In the genomic region with DNA sequence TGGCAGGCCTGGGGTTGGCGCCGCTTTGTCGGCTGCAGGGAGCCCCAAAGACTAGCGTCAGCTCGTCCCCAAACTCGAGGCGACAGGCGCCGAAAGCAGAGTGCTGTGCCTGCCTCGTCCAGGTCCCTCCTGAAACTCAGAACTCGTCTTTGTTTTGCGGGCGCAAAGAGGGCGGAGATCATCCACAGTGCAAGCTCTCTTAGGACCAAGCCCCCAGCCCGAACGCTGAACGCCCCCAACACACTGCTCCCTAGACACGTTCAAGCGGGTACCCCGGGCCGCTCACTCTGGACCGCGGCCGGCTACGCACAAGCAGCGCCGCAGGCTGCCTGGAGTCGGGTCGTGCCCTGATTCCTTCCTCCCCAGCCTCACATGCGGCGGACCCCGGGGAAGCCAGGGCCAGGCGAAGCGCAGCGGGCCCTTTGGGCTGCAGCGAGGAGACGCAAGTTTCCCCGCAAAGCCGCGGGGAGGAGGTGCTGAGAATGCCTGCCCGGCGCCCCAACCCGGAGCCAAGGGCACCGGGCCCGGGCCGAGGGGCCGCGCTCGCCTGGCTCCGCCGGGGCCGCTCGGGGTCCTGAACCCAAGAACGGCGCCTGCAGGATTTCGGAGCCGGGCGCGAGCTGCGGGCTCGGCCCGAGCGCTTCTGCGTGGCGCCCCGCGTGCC, we compare ENCODE assay signal across 12 cellular contexts. TPM values are rescaled to one million over a fixed set of nuclear protein-coding genes. Genes with fewer than 3 reads are reported as not detected.
A peak's percentile ranks its signal among the peaks of the same experiment; 100 is the strongest.
DNase-seq lines count a peak whose midpoint lies in the region; ATAC-seq and TF ChIP-seq lines count a peak whose summit lies in the region.
"Had no signal": no experiment of that assay in that cellular context is flagged by ENCODE, and none has a peak within 500 bp of the region (broad histone marks: within the 10 kb centered on the region; RNA-seq: fewer than 3 reads in every experiment).

No MANE protein-coding gene starts in this region.

- CTCF ChIA-PET in PC-3 (lab: Charles Lee), result interaction anchor here (0.7 to 1.0 kb wide), 2 partner anchors 122 to 238 kb away, joined by 3 read pairs; no protein-coding TSS in a partner anchor

- H3K9me3 ChIP-seq in PC-3 (ENCODE audit: low read length) (no peaks in the 10 kb centered on the region), esophagus squamous epithelium (no peaks in the 10 kb centered on the region)

- H3K9me2 ChIP-seq in PC-3 (replicated peaks; ENCODE audit: low read length), result no peaks in the 10 kb centered on the region

- no TSS peak for BruUV-seq in PC-3 (replicated peaks; lab: Mats Ljungman, UMichigan)

- no peaks in the 10 kb centered on the region for H3F3A ChIP-seq in PC-3 (ENCODE audit: low read length, unreplicated experiment)

- H3K79me2 ChIP-seq in PC-3 (ENCODE audit: low read length), result 0 out of 2 replicates have a peak, but pooled peaks cover 8% of the 10 kb centered on the region

- TF ChIP-seq POLR2A in esophagus squamous epithelium (IDR thresholded peaks at IDR 0.05), result no peak

- peak overlapping the region; percentile 85 for H2AFZ ChIP-seq in PC-3 (ENCODE audit: low read length)

- intact Hi-C loops in PC-3 (cut with micrococcal nuclease) (loop anchor here (2.0 to 5.0 kb wide), 3 partner anchors 104 to 501 kb away; no protein-coding TSS in a partner anchor), esophagus squamous epithelium (cut with DNase I) (no loop called here)

- H3K4me3 ChIP-seq in PC-3 (ENCODE audit: low read length) (peak overlapping the region; percentile 73), esophagus squamous epithelium (peak overlapping the region; percentile 31 to 62 (median 45))
- H3K4me3 ChIP-seq: SK-N-MC had no signal

- no peak overlapping the region for H3K9ac ChIP-seq in PC-3 (ENCODE audit: low read length)

- no peak for TF ChIP-seq CTCF in PC-3 (conservative IDR thresholded peaks at IDR 0.05; ENCODE audit: low read depth, low read length)
- TF ChIP-seq CTCF in esophagus squamous epithelium (IDR thresholded peaks at IDR 0.05), result no peak

- ATAC-seq in PC-3 (peak; percentile 25), GM19324 (IDR thresholded peaks at IDR 0.05; ENCODE audit: low FRiP score, unreplicated experiment) (no peak)

- H3K4me1 ChIP-seq in PC-3 (ENCODE audit: insufficient read depth, low read length) (no peaks in the 10 kb centered on the region), esophagus squamous epithelium (peaks cover 15 to 25% (median 17%) of the 10 kb centered on the region in 3 donors)

- H3K27me3 ChIP-seq in PC-3 (ENCODE audit: low read length), result no peaks in the 10 kb centered on the region
- H3K27me3 ChIP-seq in esophagus squamous epithelium, result peaks cover 0 to 88% (median 7%) of the 10 kb centered on the region in 4 donors

- peak overlapping the region; percentile 93 for H3K4me2 ChIP-seq in PC-3 (ENCODE audit: low read length)

- 0 to 1% methylated on average over 7 to 17 of the region's 67 CpGs for WGBS in esophagus squamous epithelium, 2 donors

- POLR2A ChIA-PET in PC-3 (lab: Charles Lee; ENCODE audit: unreplicated experiment), result interaction anchor here (0.6 kb wide), 1 partner anchor 259 kb away, joined by 3 read pairs; no protein-coding TSS in a partner anchor

- DNase-seq in DMS 273 (lab: John Stamatoyannopoulos, UW; ENCODE audit: unreplicated experiment) (peak; percentile 72), DMS 273 treated with DMSO at 0.1 percent for 48 hours (lab: John Stamatoyannopoulos, UW) (no peak), PC-3 (no peak), esophagus squamous epithelium (lab: John Stamatoyannopoulos, UW) (no peak), retina (peak; percentile 87), mucosa of gallbladder (ENCODE audit: low spot score) (no peak), GM19240 (ENCODE audit: insufficient read length, low spot score) (no peak)
- DNase-seq: GOT3 had no signal

- no peak overlapping the region for H3K27ac ChIP-seq in PC-3 (ENCODE audit: low read length)
- no peak overlapping the region for H3K27ac ChIP-seq in esophagus squamous epithelium
- H3K27ac ChIP-seq: 22Rv1, epithelial cell of prostate, SK-N-MC had no signal

- no peaks in the 10 kb centered on the region for H3K36me3 ChIP-seq in PC-3 (ENCODE audit: low read depth, low read length)
- H3K36me3 ChIP-seq in esophagus squamous epithelium, result no peaks in the 10 kb centered on the region

- H4K20me1 ChIP-seq in PC-3 (ENCODE audit: low read length), result no peaks in the 10 kb centered on the region

RNA-seq across cellular contexts. Expression of a gene that starts 0.9 kb away (rescaled TPM):
- 4.2 and 4.5 TPM in 2 replicates for total RNA-seq in PC-3 (2014; rRNA removed)
- total RNA-seq in esophagus squamous epithelium, result 1 to 10 TPM in 3 of 4 donors, under 1 TPM in 1; 0.53 to 4.1 (median 1.4) TPM
- total RNA-seq in mucosa of gallbladder, result 0.58 TPM

Comparison
In these comparisons a context has a peak if more than half of its experiments do, and no peak if none do; other contexts are left out.
1. DNase-seq: peak in DMS 273 (single experiment) and retina (single experiment); none in DMS 273 treated with DMSO at 0.1 percent for 48 hours (single experiment), PC-3 (single experiment), esophagus squamous epithelium (single experiment), mucosa of gallbladder (single experiment) and GM19240 (single experiment).